In the genomic region with DNA sequence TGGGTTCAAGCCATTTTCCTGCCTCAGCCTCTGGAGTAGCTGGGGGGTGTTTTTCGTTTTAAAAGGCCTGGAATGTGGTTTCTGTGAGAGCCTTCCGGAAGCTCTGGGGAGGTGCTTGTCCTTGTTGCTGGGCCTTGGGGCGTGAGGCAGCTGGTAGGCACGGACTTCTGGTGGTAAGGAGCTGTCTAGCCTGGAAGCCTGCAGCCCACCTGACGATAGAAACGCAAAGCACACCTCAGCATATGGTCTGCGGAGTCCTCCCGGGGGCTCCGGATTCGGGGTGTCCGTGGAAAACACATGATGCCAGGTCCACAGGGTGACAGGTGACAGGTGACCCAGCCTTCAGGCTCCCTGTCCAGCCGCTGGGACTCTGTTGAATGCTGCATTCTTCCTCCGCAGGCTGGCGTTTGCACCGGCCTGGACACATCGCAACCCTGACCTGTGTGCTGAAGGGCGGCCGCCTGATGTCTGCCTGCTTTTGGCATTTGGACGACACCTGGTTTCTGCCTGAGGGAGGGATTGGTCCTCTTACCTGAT, we compare ENCODE assay signal across 9 cellular contexts. TPM values are rescaled to one million over a fixed set of nuclear protein-coding genes. Genes with fewer than 3 reads are reported as not detected.
DNase-seq lines count a peak whose midpoint lies in the region; ATAC-seq and TF ChIP-seq lines count a peak whose summit lies in the region.
"Had no signal": no experiment of that assay in that cellular context is flagged by ENCODE, and none has a peak within 500 bp of the region (broad histone marks: within the 10 kb centered on the region; RNA-seq: fewer than 3 reads in every experiment).

No MANE protein-coding gene starts in this region.

- peak overlapping the region; percentile 84 for H3K27ac Mint-ChIP-seq in mesothelial cell of epicardium
- H3K27ac Mint-ChIP-seq: activated naive CD4-positive, alpha-beta T cell treated with anti-CD3 and anti-CD28 coated beads, Interleukin-2, amount 50 U/mL, for 24 hours had no signal

- intact Hi-C loops in ascending aorta (cut with DNase I), result loop anchor here (2.0 kb wide), 1 partner anchor 16 kb away; no protein-coding TSS in a partner anchor

- H3K4me3 ChIP-seq in ascending aorta, result no peak overlapping the region

- no peaks in the 10 kb centered on the region for H3K9me3 ChIP-seq in ascending aorta

- H3K36me3 Mint-ChIP-seq in mesothelial cell of epicardium, result no peaks in the 10 kb centered on the region
- H3K36me3 Mint-ChIP-seq: activated naive CD4-positive, alpha-beta T cell treated with anti-CD3 and anti-CD28 coated beads, Interleukin-2, amount 50 U/mL, for 24 hours had no signal

- DNase-seq in ascending aorta (ENCODE audit: low spot score in 2 of 2) (peak in 1 of 2 donors; percentile 61), mesothelial cell of epicardium (ENCODE audit: low spot score in 2 of 2, unreplicated experiment in 2 of 2) (no peak), NCI-H146 treated with DMSO at 0.1 percent for 48 hours (lab: John Stamatoyannopoulos, UW; ENCODE audit: unreplicated experiment) (no peak), NCI-H2171 (lab: John Stamatoyannopoulos, UW) (no peak), NCI-H1105 (lab: John Stamatoyannopoulos, UW) (no peak)
- no peak for DNase-seq in activated CD4-positive, alpha-beta T cell treated with anti-CD3 and anti-CD28 coated beads for 48 hours

- peaks cover 49 to 73% of the 10 kb centered on the region in 2 donors for H3K4me1 ChIP-seq in ascending aorta

- H3K27me3 Mint-ChIP-seq in mesothelial cell of epicardium (ENCODE audit: low read depth), result no peaks in the 10 kb centered on the region
- H3K27me3 Mint-ChIP-seq: activated naive CD4-positive, alpha-beta T cell treated with anti-CD3 and anti-CD28 coated beads, Interleukin-2, amount 50 U/mL, for 24 hours had no signal

- no peaks in the 10 kb centered on the region for H3K27me3 ChIP-seq in ascending aorta

- H3K36me3 ChIP-seq in ascending aorta, result no peaks in the 10 kb centered on the region

- ATAC-seq in HG03442 (IDR thresholded peaks at IDR 0.05; ENCODE audit: unreplicated experiment), result peak; percentile 0

- H3K27ac ChIP-seq in C4-2B, result peak overlapping the region; percentile 98
- H3K27ac ChIP-seq in ascending aorta, result peak overlapping the region; percentile 38 to 75

- no peaks in the 10 kb centered on the region for H3K9me3 Mint-ChIP-seq in mesothelial cell of epicardium
- H3K9me3 Mint-ChIP-seq: activated naive CD4-positive, alpha-beta T cell treated with anti-CD3 and anti-CD28 coated beads, Interleukin-2, amount 50 U/mL, for 24 hours had no signal

- no peak for TF ChIP-seq CTCF in C4-2B (conservative IDR thresholded peaks at IDR 0.05)
- no peak for TF ChIP-seq CTCF in ascending aorta (IDR thresholded peaks at IDR 0.05)
- TF ChIP-seq CTCF in mesothelial cell of epicardium (IDR thresholded peaks at IDR 0.05; ENCODE audit: unreplicated experiment), result no peak

- H3K4me1 Mint-ChIP-seq in mesothelial cell of epicardium, result peaks cover 37% of the 10 kb centered on the region

- no peak overlapping the region for H3K4me3 Mint-ChIP-seq in mesothelial cell of epicardium
- H3K4me3 Mint-ChIP-seq: activated naive CD4-positive, alpha-beta T cell treated with anti-CD3 and anti-CD28 coated beads, Interleukin-2, amount 50 U/mL, for 24 hours had no signal

RNA-seq across cellular contexts. Expression of a gene that starts 37.3 kb away (rescaled TPM):
- 81.2 TPM for total RNA-seq in ascending aorta
- 36.4 to 41.8 TPM (median 41.0 TPM) in 3 replicates for total RNA-seq in mesothelial cell of epicardium
